17 cellular contexts compared by ENCODE assay signal in genomic region chr11:19648321-19648720, GRCh38.
DNase-seq lines count a peak whose midpoint lies in the region; ATAC-seq lines count a peak whose summit lies in the region.
"Had no signal": no experiment of that assay in that cellular context is flagged by ENCODE, and none has a peak within 500 bp of the region (broad histone marks: within the 10 kb centered on the region; RNA-seq: fewer than 3 reads in every experiment).

No MANE protein-coding gene starts in this region.

- ATAC-seq in GM21576 (IDR thresholded peaks at IDR 0.05; ENCODE audit: unreplicated experiment): no peak
- ATAC-seq: Panc1, Right ventricle myocardium inferior had no signal

- DNase-seq in DMS53 (lab: John Stamatoyannopoulos, UW) (peak; percentile 87), HCEC 1CT (peak; percentile 17), RPMI7951 (ENCODE audit: low read depth) (peak; percentile 79), myocyte (ENCODE audit: low read depth) (peak; percentile 60), dermis blood vessel endothelial cell (no peak), NCI-H187 (lab: John Stamatoyannopoulos, UW) (no peak)
- DNase-seq: ACHN, GF-D8, GM23248, KG1, NCI-H1436, NCI-H2227 treated with DMSO at 0.1 percent for 48 hours, NCI-H524 treated with DMSO at 0.1 percent for 48 hours, T-helper 2 cell had no signal

Comparison
In these comparisons a context has a peak if more than half of its experiments do, and no peak if none do; other contexts are left out.
1. DNase-seq: peak in DMS53 (single experiment), HCEC 1CT (single experiment), RPMI7951 (single experiment) and myocyte (single experiment); none in dermis blood vessel endothelial cell (single experiment) and NCI-H187 (0 of 2).